Comparison of ENCODE assay signal across 9 cellular contexts in genomic region chr1:205013683-205014367, GRCh38. TPM values are rescaled to one million over a fixed set of nuclear protein-coding genes. Genes with fewer than 3 reads are reported as not detected.
DNase-seq lines count a peak whose midpoint lies in the region; ATAC-seq and TF ChIP-seq lines count a peak whose summit lies in the region.
"Had no signal": no experiment of that assay in that cellular context is flagged by ENCODE, and none has a peak within 500 bp of the region (broad histone marks: within the 10 kb centered on the region; RNA-seq: fewer than 3 reads in every experiment).

No MANE protein-coding gene starts in this region.

- H3K27ac Mint-ChIP-seq in glutamatergic neuron (ENCODE audit: unreplicated experiment), result peak overlapping the region; percentile 45
- no peak overlapping the region for H3K27ac Mint-ChIP-seq in HFFc6
- H3K27ac Mint-ChIP-seq: T-helper 1 cell treated with Interleukin-12 subunit alpha and Interleukin-12 subunit beta and Interleukin-4 antibody, amounts not matched to agents 30 μg/mL and 1 μg/mL, for 36 hours had no signal

- H3K4me1 Mint-ChIP-seq in glutamatergic neuron (ENCODE audit: low read depth, unreplicated experiment), result peaks cover 45% of the 10 kb centered on the region
- H3K4me1 Mint-ChIP-seq in HFFc6 (ENCODE audit: low read depth), result no peaks in the 10 kb centered on the region

- H4K20me1 ChIP-seq in smooth muscle cell (ENCODE audit: low read depth) (no peaks in the 10 kb centered on the region), MM.1S (ENCODE audit: insufficient read depth, low read length) (no peaks in the 10 kb centered on the region)

- no peaks in the 10 kb centered on the region for H3K9me2 ChIP-seq in MM.1S (replicated peaks; ENCODE audit: insufficient read depth, low read length)

- no peak overlapping the region for H3K9ac ChIP-seq in smooth muscle cell (ENCODE audit: low read depth)
- H3K9ac ChIP-seq in MM.1S (ENCODE audit: low read length), result no peak overlapping the region

- H3K27me3 ChIP-seq in RWPE2 (ENCODE audit: insufficient read depth, poor library complexity, severe bottlenecking) (no peaks in the 10 kb centered on the region), smooth muscle cell (ENCODE audit: low read depth) (peaks cover 5% of the 10 kb centered on the region), MM.1S (replicated peaks; ENCODE audit: insufficient read depth, low read length) (peaks cover 90% of the 10 kb centered on the region), Peyer's patch (no peaks in the 10 kb centered on the region)

- H3K27ac ChIP-seq in RWPE2 (ENCODE audit: poor library complexity, severe bottlenecking), result no peak overlapping the region
- no peak overlapping the region for H3K27ac ChIP-seq in smooth muscle cell (ENCODE audit: low read depth)
- no peak overlapping the region for H3K27ac ChIP-seq in MM.1S (ENCODE audit: low read length)
- no peak overlapping the region for H3K27ac ChIP-seq in Peyer's patch

- H3K36me3 ChIP-seq in RWPE2 (ENCODE audit: low read depth), result no peaks in the 10 kb centered on the region
- no peaks in the 10 kb centered on the region for H3K36me3 ChIP-seq in smooth muscle cell (ENCODE audit: low read depth)
- H3K36me3 ChIP-seq in MM.1S (replicated peaks; ENCODE audit: insufficient read depth, low read length), result no peaks in the 10 kb centered on the region
- H3K36me3 ChIP-seq in Peyer's patch, result no peaks in the 10 kb centered on the region

- no peak overlapping the region for H3K4me3 ChIP-seq in RWPE2 (ENCODE audit: severe bottlenecking)
- no peak overlapping the region for H3K4me3 ChIP-seq in smooth muscle cell
- no peak overlapping the region for H3K4me3 ChIP-seq in MM.1S (ENCODE audit: low read length)
- H3K4me3 ChIP-seq in Peyer's patch, result no peak overlapping the region

- H3K9me3 Mint-ChIP-seq in glutamatergic neuron (ENCODE audit: unreplicated experiment) (peaks cover 25% of the 10 kb centered on the region), HFFc6 (no peaks in the 10 kb centered on the region)
- H3K9me3 Mint-ChIP-seq: T-helper 1 cell treated with Interleukin-12 subunit alpha and Interleukin-12 subunit beta and Interleukin-4 antibody, amounts not matched to agents 30 μg/mL and 1 μg/mL, for 36 hours had no signal

- WGBS in smooth muscle cell (ENCODE audit: low lambda C conversion rate), result 75% methylated on average over 6 of the region's 6 CpGs

- H2AFZ ChIP-seq in smooth muscle cell (ENCODE audit: low read depth) (no peak overlapping the region), MM.1S (ENCODE audit: low read length) (no peak overlapping the region)

- H3K4me3 Mint-ChIP-seq in glutamatergic neuron (ENCODE audit: unreplicated experiment) (peak overlapping the region; percentile 26), HFFc6 (no peak overlapping the region)
- H3K4me3 Mint-ChIP-seq: T-helper 1 cell treated with Interleukin-12 subunit alpha and Interleukin-12 subunit beta and Interleukin-4 antibody, amounts not matched to agents 30 μg/mL and 1 μg/mL, for 36 hours had no signal

- peak overlapping the region; percentile 28 for H3K4me2 ChIP-seq in smooth muscle cell
- no peak overlapping the region for H3K4me2 ChIP-seq in MM.1S (ENCODE audit: low read depth, low read length)

- H3F3A ChIP-seq in smooth muscle cell (ENCODE audit: low read depth) (no peaks in the 10 kb centered on the region), MM.1S (ENCODE audit: insufficient read depth, low read length) (no peaks in the 10 kb centered on the region)

- H3K27me3 Mint-ChIP-seq in glutamatergic neuron (ENCODE audit: unreplicated experiment) (peaks cover 23% of the 10 kb centered on the region), HFFc6 (ENCODE audit: insufficient read depth) (peaks cover 35% of the 10 kb centered on the region)

- H3K9me3 ChIP-seq in RWPE2 (ENCODE audit: severe bottlenecking) (no peaks in the 10 kb centered on the region), smooth muscle cell (replicated peaks; ENCODE audit: low read depth) (no peaks in the 10 kb centered on the region), MM.1S (replicated peaks; ENCODE audit: insufficient read depth, low read length) (no peaks in the 10 kb centered on the region), Peyer's patch (no peaks in the 10 kb centered on the region)

- TF ChIP-seq POLR2A in Peyer's patch (IDR thresholded peaks at IDR 0.05), result no peak

- H3K4me1 ChIP-seq in RWPE2 (ENCODE audit: insufficient read depth, poor library complexity, severe bottlenecking), result no peaks in the 10 kb centered on the region
- peaks cover 14% of the 10 kb centered on the region for H3K4me1 ChIP-seq in smooth muscle cell (ENCODE audit: low read depth)
- H3K4me1 ChIP-seq in MM.1S (ENCODE audit: low read length), result no peaks in the 10 kb centered on the region
- no peaks in the 10 kb centered on the region for H3K4me1 ChIP-seq in Peyer's patch

- H3K79me2 ChIP-seq in smooth muscle cell (ENCODE audit: low read depth) (no peaks in the 10 kb centered on the region), MM.1S (ENCODE audit: low read length) (no peaks in the 10 kb centered on the region)

- DNase-seq in HT1080 (ENCODE audit: low read depth) (peak; percentile 8), RWPE2 (ENCODE audit: low spot score) (no peak), glutamatergic neuron (no peak), smooth muscle cell (lab: John Stamatoyannopoulos, UW; ENCODE audit: unreplicated experiment) (no peak), HFFc6 (no peak), posterior vena cava (ENCODE audit: low spot score) (no peak), MM.1S (no peak), Peyer's patch (no peak)

- ATAC-seq in RWPE2 (ENCODE audit: low read depth), result peak; percentile 30; the same call in 2 of the 3 replicates

- H3K36me3 Mint-ChIP-seq in glutamatergic neuron (ENCODE audit: unreplicated experiment) (peaks cover 14% of the 10 kb centered on the region), HFFc6 (ENCODE audit: low read depth) (no peaks in the 10 kb centered on the region)

- TF ChIP-seq CTCF in RWPE2 (IDR thresholded peaks at IDR 0.05; ENCODE audit: poor library complexity, severe bottlenecking), result no peak
- no peak for TF ChIP-seq CTCF in glutamatergic neuron (IDR thresholded peaks at IDR 0.05; ENCODE audit: partially characterized antibody, unreplicated experiment)
- no peak for TF ChIP-seq CTCF in smooth muscle cell (IDR thresholded peaks at IDR 0.05; ENCODE audit: borderline replicate concordance, insufficient read depth, poor library complexity, severe bottlenecking)
- TF ChIP-seq CTCF in HFFc6 (IDR thresholded peaks at IDR 0.05), result no peak
- TF ChIP-seq CTCF in MM.1S (IDR thresholded peaks at IDR 0.05; ENCODE audit: low read length), result no peak
- TF ChIP-seq CTCF in Peyer's patch (IDR thresholded peaks at IDR 0.05), result no peak

- intact Hi-C loops in posterior vena cava (cut with DNase I), result no loop called here

RNA-seq across cellular contexts. Expression of gene CNTN2, which starts 29.2 kb away (rescaled TPM):
- not detected in 2 replicates for total RNA-seq in HT1080 (2014; rRNA removed; shearing (Covaris generic))
- polyA plus RNA-seq in HT1080 (2015; cell fraction: cytosol; rRNA removed), result not detected in 2 replicates
- polyA plus RNA-seq in HT1080 (2015; cell fraction: nucleus; rRNA removed), result not detected in 2 replicates
- total RNA-seq in glutamatergic neuron (ENCODE audit: unreplicated experiment), result 208 TPM
- not detected in 2 replicates for total RNA-seq in smooth muscle cell
- polyA plus RNA-seq in smooth muscle cell, result 0.53 TPM in 1 of 2 replicates, not detected in the other
- total RNA-seq in HFFc6 (2021; fragmentation: NEBNext Ultra II Directional; extraction: Animal tissue kit (Norgen Biotek cat#: 25700)), result not detected
- total RNA-seq in posterior vena cava, result under 1 TPM; 0.14 to 0.28 TPM
- 1 to 10 TPM in 1 of 4 donors, under 1 TPM in 1, not detected in 2; 0.18 to 2.8 TPM for total RNA-seq in Peyer's patch

Comparison
In these comparisons a context has a peak if more than half of its experiments do, and no peak if none do; other contexts are left out.
1. RNA of gene CNTN2, which starts 29.2 kb away (total RNA-seq): 208 TPM in glutamatergic neuron (single experiment); 0.18 to 2.8 TPM in Peyer's patch, 0.14 to 0.28 TPM in posterior vena cava, not detected in HT1080, not detected in smooth muscle cell and not detected in HFFc6; every median in the first group is over 10 times any median in the second.